ENCODE assay signal across 1 cellular context in the genomic region with DNA sequence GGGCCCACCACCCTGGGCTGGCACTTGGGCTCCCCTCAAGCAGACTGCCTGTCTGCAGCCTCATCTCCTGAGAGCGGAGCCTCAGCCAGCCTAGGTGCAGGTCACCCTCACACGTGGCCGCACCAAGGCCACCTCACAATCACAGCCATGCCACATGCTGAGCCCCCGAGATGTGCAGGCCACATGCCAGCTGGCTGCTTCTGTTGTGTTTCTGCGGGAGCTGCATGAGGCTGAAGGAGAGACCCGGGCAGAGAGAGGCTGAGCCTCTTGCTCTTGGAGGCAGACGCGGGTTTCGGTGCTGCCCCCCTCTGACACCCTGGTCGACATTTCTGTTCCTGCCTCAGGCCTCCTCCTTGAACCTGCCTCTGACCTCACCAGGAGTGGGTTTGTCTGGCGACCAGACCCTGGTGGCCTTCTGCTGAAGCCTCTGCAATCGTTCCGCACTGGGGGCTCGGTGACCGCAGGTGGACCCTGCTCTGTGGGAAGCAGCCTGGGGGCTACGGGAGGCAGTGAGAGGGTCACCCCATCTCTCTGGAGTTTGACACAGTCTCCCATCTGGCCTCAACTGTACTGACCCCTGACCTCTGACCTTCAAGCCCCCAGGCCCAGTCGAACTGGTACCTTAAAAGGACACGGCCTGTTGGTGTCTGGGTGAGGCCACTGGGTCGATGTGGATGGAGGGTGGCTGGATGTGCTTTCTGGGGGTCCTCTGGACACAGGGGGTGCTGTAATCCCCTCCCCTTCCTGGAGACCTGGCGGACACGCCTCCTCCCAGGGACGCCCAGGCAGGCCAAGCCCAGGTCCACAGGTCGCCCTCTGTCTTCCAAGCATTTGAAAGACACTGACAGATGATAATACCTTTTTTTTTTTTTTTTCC.
A peak's percentile ranks its signal among the peaks of the same experiment; 100 is the strongest.
TF ChIP-seq lines count a peak whose summit lies in the region.

No MANE protein-coding gene starts in this region.

TF ChIP-seq in HepG2, 621 proteins besides CTCF, POLR2A, EP300 and RAD21:
- no peak for TF ChIP-seq ZMYM3 (CRISPR knock-in tag; IDR thresholded peaks at IDR 0.05)
- TF ChIP-seq, protein P1, sequence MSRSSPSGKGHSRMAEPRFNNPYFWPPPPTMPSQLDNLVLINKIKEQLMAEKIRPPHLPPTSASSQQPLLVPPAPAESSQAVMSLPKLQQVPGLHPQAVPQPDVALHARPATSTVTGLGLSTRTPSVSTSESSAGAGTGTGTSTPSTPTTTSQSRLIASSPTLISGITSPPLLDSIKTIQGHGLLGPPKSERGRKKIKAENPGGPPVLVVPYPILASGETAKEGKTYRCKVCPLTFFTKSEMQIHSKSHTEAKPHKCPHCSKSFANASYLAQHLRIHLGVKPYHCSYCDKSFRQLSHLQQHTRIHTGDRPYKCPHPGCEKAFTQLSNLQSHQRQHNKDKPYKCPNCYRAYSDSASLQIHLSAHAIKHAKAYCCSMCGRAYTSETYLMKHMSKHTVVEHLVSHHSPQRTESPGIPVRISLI (CRISPR knock-in tag; IDR thresholded peaks at IDR 0.05; ENCODE audit: borderline replicate concordance), result peak; percentile 22; the same call in 1 of the 2 replicates
TF ChIP-seq in HepG2: peak in this region for 1.
